In genomic region chr6:47133230-47134000, GRCh38 we compare ENCODE assay signal across 22 cellular contexts.
DNase-seq lines count a peak whose midpoint lies in the region; ATAC-seq and TF ChIP-seq lines count a peak whose summit lies in the region.
"Had no signal": no experiment of that assay in that cellular context is flagged by ENCODE, and none has a peak within 500 bp of the region (broad histone marks: within the 10 kb centered on the region; RNA-seq: fewer than 3 reads in every experiment).

No MANE protein-coding gene starts in this region.

- no peaks in the 10 kb centered on the region for H3K36me3 Mint-ChIP-seq in MCF 10A (ENCODE audit: insufficient read depth, unreplicated experiment)
- H3K36me3 Mint-ChIP-seq: CD8-positive, alpha-beta memory T cell; naive thymus-derived CD8-positive, alpha-beta T cell had no signal

- H3K27me3 ChIP-seq in mammary epithelial cell (ENCODE audit: insufficient read depth, low read length) (no peaks in the 10 kb centered on the region), RWPE2 (ENCODE audit: insufficient read depth, poor library complexity, severe bottlenecking) (no peaks in the 10 kb centered on the region), mucosa of rectum (ENCODE audit: control insufficient read depth in 2 of 2, insufficient read depth in 2 of 2, low read length in 2 of 2) (no peaks in the 10 kb centered on the region)
- H3K27me3 ChIP-seq: BE2C, dorsolateral prefrontal cortex, Peyer's patch, testis had no signal

- H3K27me3 Mint-ChIP-seq in MCF 10A (ENCODE audit: insufficient read depth, unreplicated experiment): no peaks in the 10 kb centered on the region

- no peak overlapping the region for H2AFZ ChIP-seq in mammary epithelial cell (ENCODE audit: low read depth, low read length)

- ATAC-seq in RWPE2 (ENCODE audit: low read depth) (no peak), HG02870 (IDR thresholded peaks at IDR 0.05; ENCODE audit: unreplicated experiment) (no peak)
- ATAC-seq: activated T-helper 17 cell treated with anti-CD3 and anti-CD28 coated beads, Interleukin-2, amount 50 U/mL, for 72 hours; naive thymus-derived CD8-positive, alpha-beta T cell had no signal

- peak overlapping the region; percentile 16 for H3K27ac Mint-ChIP-seq in MCF 10A (ENCODE audit: low read depth, unreplicated experiment)
- H3K27ac Mint-ChIP-seq: activated T-helper 17 cell treated with anti-CD3 and anti-CD28 coated beads, Interleukin-2, amount 50 U/mL, for 72 hours; CD8-positive, alpha-beta memory T cell; naive thymus-derived CD8-positive, alpha-beta T cell; T-helper 2 cell treated with Interferon-gamma antibody and Interleukin-4, amounts not matched to agents 5 μg/mL and 100 μg/mL, for 36 hours had no signal

- no peak overlapping the region for H3K4me3 Mint-ChIP-seq in MCF 10A (ENCODE audit: unreplicated experiment)
- H3K4me3 Mint-ChIP-seq: activated T-helper 17 cell treated with anti-CD3 and anti-CD28 coated beads, Interleukin-2, amount 50 U/mL, for 72 hours; CD8-positive, alpha-beta memory T cell; naive thymus-derived CD8-positive, alpha-beta T cell; T-helper 2 cell treated with Interferon-gamma antibody and Interleukin-4, amounts not matched to agents 5 μg/mL and 100 μg/mL, for 36 hours had no signal

- TF ChIP-seq CTCF in MCF 10A (IDR thresholded peaks at IDR 0.05; ENCODE audit: unreplicated experiment) (no peak), mammary epithelial cell (conservative IDR thresholded peaks at IDR 0.05 in 1 of 2, IDR thresholded peaks at IDR 0.05 in 1 of 2; ENCODE audit: extremely low read depth in 1 of 2, insufficient read depth in 1 of 2, low read depth in 1 of 2, low read length in 2 of 2) (no peak), RWPE2 (IDR thresholded peaks at IDR 0.05; ENCODE audit: poor library complexity, severe bottlenecking) (no peak)

- peaks cover 34% of the 10 kb centered on the region for H3K4me1 Mint-ChIP-seq in MCF 10A (ENCODE audit: insufficient read depth, unreplicated experiment)
- H3K4me1 Mint-ChIP-seq: activated T-helper 17 cell treated with anti-CD3 and anti-CD28 coated beads, Interleukin-2, amount 50 U/mL, for 72 hours; CD8-positive, alpha-beta memory T cell had no signal

- H3K9ac ChIP-seq in mammary epithelial cell (ENCODE audit: insufficient read depth, low read length) (no peak overlapping the region), mucosa of rectum (ENCODE audit: low read depth in 1 of 2, low read length in 2 of 2) (no peak overlapping the region)

- POLR2A ChIA-PET in MCF 10A (lab: Yijun Ruan, JAX): no interaction called here

- no peak for DNase-seq in MCF 10A (ENCODE audit: unreplicated experiment)
- DNase-seq in mammary epithelial cell: no peak
- DNase-seq in RWPE2 (ENCODE audit: low spot score): no peak
- no peak for DNase-seq in AG20443 (ENCODE audit: low spot score)
- no peak for DNase-seq in activated gamma-delta T cell (lab: John Stamatoyannopoulos, UW)
- no peak for DNase-seq in DMS 273 treated with DMSO at 0.1 percent for 48 hours (lab: John Stamatoyannopoulos, UW)
- DNase-seq: activated naive CD4-positive, alpha-beta T cell treated with anti-CD3 and anti-CD28 coated beads, Interleukin-2, amount 50 U/mL, for 16 hours; amniotic stem cell; BE2C; CD8-positive, alpha-beta memory T cell; dorsolateral prefrontal cortex; H7; naive thymus-derived CD8-positive, alpha-beta T cell; NCI-H187 treated with DMSO at 0.1 percent for 48 hours; NCI-H524 treated with DMSO at 0.1 percent for 48 hours; Peyer's patch; stimulated activated naive CD4-positive, alpha-beta T cell treated with Interleukin-2 at 50 U/mL for 16 hours; testis had no signal

- H3K36me3 ChIP-seq in mammary epithelial cell (ENCODE audit: insufficient read depth, low read length) (no peaks in the 10 kb centered on the region), RWPE2 (ENCODE audit: low read depth) (no peaks in the 10 kb centered on the region), mucosa of rectum (ENCODE audit: control insufficient read depth in 2 of 2, insufficient read depth in 2 of 2, low read length in 2 of 2) (no peaks in the 10 kb centered on the region)
- H3K36me3 ChIP-seq: BE2C, Peyer's patch had no signal

- H3K9me3 Mint-ChIP-seq in MCF 10A (ENCODE audit: unreplicated experiment): no peaks in the 10 kb centered on the region
- H3K9me3 Mint-ChIP-seq: activated T-helper 17 cell treated with anti-CD3 and anti-CD28 coated beads, Interleukin-2, amount 50 U/mL, for 72 hours; naive thymus-derived CD8-positive, alpha-beta T cell; T-helper 2 cell treated with Interferon-gamma antibody and Interleukin-4, amounts not matched to agents 5 μg/mL and 100 μg/mL, for 36 hours had no signal

- BruUV-seq in MCF 10A (replicated peaks; lab: Mats Ljungman, UMichigan) (no TSS peak), mammary epithelial cell (replicated peaks; lab: Mats Ljungman, UMichigan) (no TSS peak)

- CTCF ChIA-PET in MCF 10A (lab: Yijun Ruan, JAX) (interaction anchor here (0.7 to 1.5 kb wide), 3 partner anchors 30 to 108 kb away, joined by 3 read pairs; no protein-coding TSS in a partner anchor), mammary epithelial cell (lab: Charles Lee; ENCODE audit: low non-redundant PET) (no interaction called here)

- dilution Hi-C loops in mammary epithelial cell (cut with HindIII; ENCODE audit: low sequenced_read_pairs): loop anchor here (5.0 kb wide), 1 partner anchor 34 kb away; no protein-coding TSS in a partner anchor

- no peak overlapping the region for H3K4me2 ChIP-seq in mammary epithelial cell (ENCODE audit: insufficient read depth, low read depth, low read length)

- H3K9me3 ChIP-seq in mammary epithelial cell (replicated peaks; ENCODE audit: insufficient read depth, low read length): no peaks in the 10 kb centered on the region
- no peaks in the 10 kb centered on the region for H3K9me3 ChIP-seq in RWPE2 (ENCODE audit: severe bottlenecking)
- H3K9me3 ChIP-seq in mucosa of rectum (ENCODE audit: control insufficient read depth in 2 of 2, low read length in 2 of 2): no peaks in the 10 kb centered on the region
- H3K9me3 ChIP-seq: BE2C, Peyer's patch, testis had no signal

- no peaks in the 10 kb centered on the region for H4K20me1 ChIP-seq in mammary epithelial cell (ENCODE audit: insufficient read depth, low read length)

- no peak overlapping the region for H3K4me3 ChIP-seq in mammary epithelial cell (replicated peaks in 1 of 3; ENCODE audit: insufficient read depth in 1 of 3, low read depth in 2 of 3, low read length in 3 of 3)
- no peak overlapping the region for H3K4me3 ChIP-seq in RWPE2 (ENCODE audit: severe bottlenecking)
- no peak overlapping the region for H3K4me3 ChIP-seq in mucosa of rectum (ENCODE audit: low read length in 2 of 2)
- H3K4me3 ChIP-seq: dorsolateral prefrontal cortex, Peyer's patch, testis had no signal

- in situ Hi-C loops in mammary epithelial cell (cut with MboI; ENCODE audit: low sequenced_read_pairs in 2 of 2): no loop called here

- 97% methylated on average over 13 of the region's 13 CpGs for WGBS in mammary epithelial cell (ENCODE audit: low coverage, missing lambda C conversion rate)

- H3K27ac ChIP-seq in mammary epithelial cell (ENCODE audit: insufficient read depth, low read depth, low read length): no peak overlapping the region
- peak overlapping the region; percentile 93 for H3K27ac ChIP-seq in RWPE2 (ENCODE audit: poor library complexity, severe bottlenecking)
- H3K27ac ChIP-seq in mucosa of rectum (ENCODE audit: low read depth in 2 of 2, low read length in 2 of 2): peak overlapping the region; percentile 58 to 87
- H3K27ac ChIP-seq: dorsolateral prefrontal cortex, Peyer's patch, testis had no signal

- H3K79me2 ChIP-seq in mammary epithelial cell (ENCODE audit: insufficient read depth, low read length): no peaks in the 10 kb centered on the region

- intact Hi-C loops in MCF 10A (cut with micrococcal nuclease): no loop called here
- intact Hi-C loops in mammary epithelial cell (cut with micrococcal nuclease): no loop called here

- peaks cover 29% of the 10 kb centered on the region for H3K4me1 ChIP-seq in mammary epithelial cell (ENCODE audit: insufficient read depth, low read length)
- H3K4me1 ChIP-seq in RWPE2 (ENCODE audit: insufficient read depth, poor library complexity, severe bottlenecking): peaks cover 29% of the 10 kb centered on the region
- peaks cover 22 to 34% of the 10 kb centered on the region in 2 donors for H3K4me1 ChIP-seq in mucosa of rectum (ENCODE audit: control insufficient read depth in 2 of 2, insufficient read depth in 2 of 2, low read length in 2 of 2)
- H3K4me1 ChIP-seq: testis had no signal
